34 cellular contexts compared by ENCODE assay signal in genomic region chr3:10234526-10235230, GRCh38. TPM values are rescaled to one million over a fixed set of nuclear protein-coding genes. Genes with fewer than 3 reads are reported as not detected.
A peak's percentile ranks its signal among the peaks of the same experiment; 100 is the strongest.
DNase-seq lines count a peak whose midpoint lies in the region; ATAC-seq and TF ChIP-seq lines count a peak whose summit lies in the region.
"Had no signal": no experiment of that assay in that cellular context is flagged by ENCODE, and none has a peak within 500 bp of the region (broad histone marks: within the 10 kb centered on the region; RNA-seq: fewer than 3 reads in every experiment).

No MANE protein-coding gene starts in this region.

- no peaks in the 10 kb centered on the region for H3K79me2 ChIP-seq in SK-N-SH (ENCODE audit: insufficient read depth)

- peaks cover 2% of the 10 kb centered on the region for H3K9me3 Mint-ChIP-seq in endodermal cell
- H3K9me3 Mint-ChIP-seq in Caco-2 (ENCODE audit: unreplicated experiment) = no peaks in the 10 kb centered on the region
- H3K9me3 Mint-ChIP-seq: activated naive CD4-positive, alpha-beta T cell treated with anti-CD3 and anti-CD28 coated beads, Interleukin-2, amount 50 U/mL, for 24 hours; IgD-negative memory B cell; memory B cell; stimulated activated effector memory CD8-positive, alpha-beta T cell treated with anti-CD3 and anti-CD28 coated beads, Interleukin-12 subunit alpha, Interleukin-12 subunit beta, amount 100 ng/mL, for 72 hours had no signal

- 92% methylated on average over 30 of the region's 36 CpGs for WGBS in SK-N-SH (ENCODE audit: low lambda C conversion rate)
- WGBS in endodermal cell (ENCODE audit: insufficient coverage in 1 of 2, insufficient read length in 1 of 2), 2 experiments = 91 to 92% methylated on average over 25 to 36 of the region's 36 CpGs

- CTCF ChIA-PET in SK-N-SH (lab: Yijun Ruan, JAX) (no interaction called here), Panc1 (lab: Charles Lee) (no interaction called here), Caco-2 (lab: Charles Lee) (no interaction called here)

- TF ChIP-seq EP300 in SK-N-SH (IDR thresholded peaks at IDR 0.05; ENCODE audit: borderline replicate concordance in 1 of 2, low read depth in 1 of 2, low read length in 1 of 2) = no peak

- peaks cover 3% of the 10 kb centered on the region for H3F3A ChIP-seq in SK-N-SH (replicated peaks; ENCODE audit: insufficient read depth)

- TF ChIP-seq CTCF in SK-N-SH (IDR thresholded peaks at IDR 0.05) = no peak
- TF ChIP-seq CTCF in Panc1 (IDR thresholded peaks at IDR 0.05) = no peak
- TF ChIP-seq CTCF in endodermal cell (conservative IDR thresholded peaks at IDR 0.05) = no peak
- TF ChIP-seq CTCF in Caco-2 (IDR thresholded peaks at IDR 0.05; ENCODE audit: insufficient read depth in 1 of 2, low read depth in 1 of 2, low read length in 1 of 2, severe bottlenecking in 1 of 2, unreplicated experiment in 1 of 2) = no peak

- H4K20me1 ChIP-seq in SK-N-SH (ENCODE audit: insufficient read depth) = no peaks in the 10 kb centered on the region

- H3K4me1 Mint-ChIP-seq in endodermal cell (no peaks in the 10 kb centered on the region), Caco-2 (ENCODE audit: low read depth, unreplicated experiment) (no peaks in the 10 kb centered on the region)

- in situ Hi-C loops in Panc1 (cut with HindIII; ENCODE audit: low pct_unique_long_range_greater_than_20kb, low sequenced_read_pairs) = no loop called here

- H3K4me2 ChIP-seq in SK-N-SH = no peak overlapping the region
- H3K4me2 ChIP-seq: A549 had no signal

- intact Hi-C loops in Panc1 (cut with micrococcal nuclease; ENCODE audit: unreplicated experiment) (no loop called here), Caco-2 (cut with micrococcal nuclease; ENCODE audit: unreplicated experiment) (no loop called here)

- H3K27me3 ChIP-seq in SK-N-SH (ENCODE audit: insufficient read depth) = no peaks in the 10 kb centered on the region
- no peaks in the 10 kb centered on the region for H3K27me3 ChIP-seq in Panc1 (ENCODE audit: control insufficient read depth, insufficient read depth, low read length)
- H3K27me3 ChIP-seq in endodermal cell (ENCODE audit: control insufficient read depth, insufficient read depth, low read length, poor library complexity, severe bottlenecking) = no peaks in the 10 kb centered on the region
- no peaks in the 10 kb centered on the region for H3K27me3 ChIP-seq in Caco-2 (replicated peaks; ENCODE audit: control insufficient read depth, insufficient read depth, low read length)
- H3K27me3 ChIP-seq: upper lobe of right lung had no signal

- H3K9me2 ChIP-seq in SK-N-SH = no peaks in the 10 kb centered on the region

- no peak for ATAC-seq in SK-N-SH treated with all-trans-retinoic acid at 6 μM for 48 hours
- ATAC-seq in Panc1 = peak; percentile 52; the same call in 1 of the 2 replicates
- ATAC-seq: left cardiac atrium; stimulated activated effector memory CD8-positive, alpha-beta T cell treated with anti-CD3 and anti-CD28 coated beads, Interleukin-12 subunit alpha, Interleukin-12 subunit beta, amount 100 ng/mL, for 72 hours; upper lobe of right lung had no signal

- H3K9me3 ChIP-seq in SK-N-SH (no peaks in the 10 kb centered on the region), Panc1 (ENCODE audit: control insufficient read depth, insufficient read depth, low read depth, low read length) (no peaks in the 10 kb centered on the region), endodermal cell (ENCODE audit: control insufficient read depth, low read length) (peaks cover 5% of the 10 kb centered on the region), Caco-2 (no peaks in the 10 kb centered on the region)
- H3K9me3 ChIP-seq: A549, upper lobe of right lung had no signal

- POLR2A ChIA-PET in SK-N-SH (lab: Yijun Ruan, JAX) (no interaction called here), Panc1 (lab: Charles Lee) (no interaction called here), Caco-2 (lab: Charles Lee) (no interaction called here)

- H3K9ac ChIP-seq in SK-N-SH (no peak overlapping the region), endodermal cell (ENCODE audit: extremely low read depth, low read length, poor library complexity, severe bottlenecking) (no peak overlapping the region)

- H3K36me3 ChIP-seq in SK-N-SH (replicated peaks in 1 of 2; ENCODE audit: control insufficient read depth in 1 of 2, insufficient read depth in 2 of 2, low read length in 1 of 2) (peaks cover 0 to 24% of the 10 kb centered on the region in 2 experiments), Panc1 (ENCODE audit: control insufficient read depth, insufficient read depth, low read length) (peaks cover 9% of the 10 kb centered on the region), endodermal cell (ENCODE audit: control insufficient read depth, insufficient read depth, low read length) (no peaks in the 10 kb centered on the region), Caco-2 (ENCODE audit: control insufficient read depth, insufficient read depth, low read length) (peaks cover 2% of the 10 kb centered on the region; the same call in 1 of the 2 replicates)

- H3K4me1 ChIP-seq in SK-N-SH (ENCODE audit: control insufficient read depth in 1 of 2, insufficient read depth in 2 of 2, low read depth in 1 of 2, low read length in 1 of 2) (no peaks in the 10 kb centered on the region), Panc1 (ENCODE audit: control insufficient read depth, insufficient read depth, low read length) (no peaks in the 10 kb centered on the region), endodermal cell (ENCODE audit: control insufficient read depth, insufficient read depth, low read length) (no peaks in the 10 kb centered on the region), Caco-2 (no peaks in the 10 kb centered on the region)
- H3K4me1 ChIP-seq: A549, upper lobe of right lung had no signal

- H2AFZ ChIP-seq in SK-N-SH (ENCODE audit: low read depth) = no peak overlapping the region

- no peak overlapping the region for H3K27ac Mint-ChIP-seq in endodermal cell
- no peak overlapping the region for H3K27ac Mint-ChIP-seq in Caco-2 (ENCODE audit: unreplicated experiment)
- H3K27ac Mint-ChIP-seq: activated naive CD4-positive, alpha-beta T cell treated with anti-CD3 and anti-CD28 coated beads, Interleukin-2, amount 50 U/mL, for 24 hours; B cell; IgD-negative memory B cell; memory B cell; stimulated activated effector memory CD8-positive, alpha-beta T cell treated with anti-CD3 and anti-CD28 coated beads, Interleukin-12 subunit alpha, Interleukin-12 subunit beta, amount 100 ng/mL, for 72 hours had no signal

- H3K27ac ChIP-seq in SK-N-SH (ENCODE audit: low read depth in 2 of 2, low read length in 1 of 2) (no peak overlapping the region), Panc1 (ENCODE audit: low read length) (no peak overlapping the region), endodermal cell (ENCODE audit: low read depth, low read length) (no peak overlapping the region)
- H3K27ac ChIP-seq: A549, upper lobe of right lung had no signal

- H3K4me3 ChIP-seq in SK-N-SH (ENCODE audit: low read depth in 2 of 2, low read length in 1 of 2) (no peak overlapping the region), Panc1 (ENCODE audit: low read depth in 2 of 2, low read length in 2 of 2) (no peak overlapping the region), endodermal cell (ENCODE audit: low read length) (no peak overlapping the region), Caco-2 (ENCODE audit: low read depth, low read length) (no peak overlapping the region)
- H3K4me3 ChIP-seq: A549, upper lobe of right lung had no signal

- DNase-seq in SK-N-SH = peak; percentile 54
- no peak for DNase-seq in Panc1 (ENCODE audit: low read depth, low spot score)
- peak; percentile 83 for DNase-seq in endodermal cell
- no peak for DNase-seq in activated CD4-positive, CD25-positive, alpha-beta regulatory T cell treated with anti-CD3 and anti-CD28 coated beads, Interleukin-2, amount 50 U/mL, for 72 hours
- no peak for DNase-seq in Caco-2
- no peak for DNase-seq in pons (ENCODE audit: low spot score)
- DNase-seq in putamen (ENCODE audit: low spot score) = no peak
- DNase-seq: activated CD4-positive, alpha-beta T cell treated with anti-CD3 and anti-CD28 coated beads, Interleukin-2, amount 50 U/mL, for 48 hours; activated CD4-positive, CD25-positive, alpha-beta regulatory T cell; activated CD8-positive, alpha-beta memory T cell treated with anti-CD3 and anti-CD28 coated beads, Interleukin-2, amount 50 U/mL, for 4 hours; anterior cingulate cortex; caudate nucleus; COR-L47; EL; left cardiac atrium; MM.1S; NCI-H1417 treated with DMSO at 0.1 percent for 48 hours; NCI-H2107; retina; small intestine; stimulated activated CD4-positive, alpha-beta T cell treated with anti-CD3 and anti-CD28 coated beads, Interleukin-2, amount 100 ng/mL, for 24 hours; substantia nigra; SW 1271; T1000; upper lobe of right lung had no signal

- H3K36me3 Mint-ChIP-seq in endodermal cell (ENCODE audit: low read depth) (no peaks in the 10 kb centered on the region), Caco-2 (ENCODE audit: insufficient read depth, unreplicated experiment) (peaks cover 23% of the 10 kb centered on the region)

- no peaks in the 10 kb centered on the region for H3K27me3 Mint-ChIP-seq in endodermal cell (ENCODE audit: insufficient read depth)
- no peaks in the 10 kb centered on the region for H3K27me3 Mint-ChIP-seq in Caco-2 (ENCODE audit: insufficient read depth, unreplicated experiment)
- H3K27me3 Mint-ChIP-seq: activated naive CD4-positive, alpha-beta T cell treated with anti-CD3 and anti-CD28 coated beads, Interleukin-2, amount 50 U/mL, for 24 hours; B cell; IgD-negative memory B cell; memory B cell had no signal

- TF ChIP-seq RAD21 in SK-N-SH (IDR thresholded peaks at IDR 0.05; ENCODE audit: low read length) = no peak

- BruUV-seq in Panc1 (replicated peaks; lab: Mats Ljungman, UMichigan) (no TSS peak), Caco-2 (replicated peaks; lab: Mats Ljungman, UMichigan) (no TSS peak)

- H3K4me3 Mint-ChIP-seq in endodermal cell (no peak overlapping the region), Caco-2 (ENCODE audit: unreplicated experiment) (no peak overlapping the region)
- H3K4me3 Mint-ChIP-seq: activated naive CD4-positive, alpha-beta T cell treated with anti-CD3 and anti-CD28 coated beads, Interleukin-2, amount 50 U/mL, for 24 hours; B cell; IgD-negative memory B cell; memory B cell; stimulated activated effector memory CD8-positive, alpha-beta T cell treated with anti-CD3 and anti-CD28 coated beads, Interleukin-12 subunit alpha, Interleukin-12 subunit beta, amount 100 ng/mL, for 72 hours had no signal

RNA-seq across cellular contexts. Expression of gene TATDN2, which starts 13.6 kb away (rescaled TPM):
- 14.7 and 17.8 TPM in 2 replicates for polyA plus RNA-seq in SK-N-SH (2012; rRNA removed)
- 12.8 and 15.2 TPM in 2 replicates for polyA plus RNA-seq in SK-N-SH (2012; cell fraction: cytosol; rRNA removed)
- 18.3 and 22.1 TPM in 2 replicates for polyA plus RNA-seq in SK-N-SH (2012; cell fraction: nucleus; rRNA removed)
- total RNA-seq in Panc1 (2021; ENCODE audit: unreplicated experiment) (30.4 TPM), endodermal cell (10 to 100 TPM; 34.0 to 34.1 TPM), Caco-2 (2022) (29.3 and 32.1 TPM in 2 replicates)
- polyA plus RNA-seq in Panc1 (2012; ENCODE audit: insufficient read length) = 19.4 TPM
- 18.5 TPM for polyA plus RNA-seq in endodermal cell (2013, experiment 1 of 2)
- 16.3 TPM for polyA plus RNA-seq in endodermal cell (2013, experiment 2 of 2)

RNA-seq across cellular contexts. Expression of gene GHRL, which starts 58.1 kb away (rescaled TPM):
- polyA plus RNA-seq in SK-N-SH (2012; rRNA removed) = not detected in 2 replicates
- not detected in 2 replicates for polyA plus RNA-seq in SK-N-SH (2012; cell fraction: cytosol; rRNA removed)
- polyA plus RNA-seq in SK-N-SH (2012; cell fraction: nucleus; rRNA removed) = 0.29 and 0.31 TPM in 2 replicates
- total RNA-seq in Panc1 (2021; ENCODE audit: unreplicated experiment) (not detected), endodermal cell (not detected), Caco-2 (2022) (not detected in 2 replicates)
- 0.69 TPM for polyA plus RNA-seq in Panc1 (2012; ENCODE audit: insufficient read length)
- 0.36 TPM for polyA plus RNA-seq in endodermal cell (2013, experiment 1 of 2)
- not detected for polyA plus RNA-seq in endodermal cell (2013, experiment 2 of 2)
- total RNA-seq: myocyte, NCI-H460 had no signal
- polyA plus RNA-seq: A549 had no signal

Comparison
In these comparisons a context has a peak if more than half of its experiments do, and no peak if none do; other contexts are left out.
1. DNase-seq: peak in SK-N-SH (single experiment) and endodermal cell (single experiment); none in Panc1 (single experiment), activated CD4-positive, CD25-positive, alpha-beta regulatory T cell treated with anti-CD3 and anti-CD28 coated beads, Interleukin-2, amount 50 U/mL, for 72 hours (single experiment), Caco-2 (0 of 2), pons (single experiment) and putamen (single experiment).